ENCODE assay signal across 1 cellular context in the genomic region with DNA sequence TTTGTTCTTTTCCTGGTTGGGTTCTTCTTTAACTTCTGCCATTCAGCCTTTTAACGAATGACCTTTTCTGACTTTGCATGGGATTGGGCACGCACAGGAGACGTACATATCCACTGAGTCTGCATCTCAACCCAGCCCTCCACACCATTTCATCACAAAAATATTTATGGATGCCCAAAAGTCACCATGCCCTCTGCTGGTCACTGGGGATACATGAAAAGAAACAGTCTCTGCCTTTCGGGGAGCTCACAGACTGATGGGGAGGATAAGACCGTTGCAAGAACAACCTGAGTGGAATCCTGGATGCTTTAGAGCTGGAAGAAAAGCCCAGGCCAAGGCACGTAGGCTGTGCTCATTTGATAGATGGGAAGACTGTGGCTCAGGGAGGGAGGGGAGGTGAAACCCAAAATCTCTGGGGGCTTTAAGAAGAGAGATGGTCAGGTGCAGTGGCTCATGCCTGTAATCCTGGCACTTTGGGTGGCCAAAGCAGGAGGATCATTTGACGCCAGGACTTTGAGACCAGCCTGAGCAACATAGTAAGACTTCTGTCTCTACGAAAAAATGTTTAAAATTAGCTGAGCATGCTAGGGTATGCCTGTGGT.
TF ChIP-seq lines count a peak whose summit lies in the region.

No MANE protein-coding gene starts in this region.

TF ChIP-seq in endothelial cell of umbilical vein, 7 proteins besides CTCF, POLR2A, EP300 and RAD21:
- TF ChIP-seq GATA2 (IDR thresholded peaks at IDR 0.05; ENCODE audit: insufficient read depth, insufficient read length, low read depth, low read length) (no peak), FOS (IDR thresholded peaks at IDR 0.05; ENCODE audit: borderline replicate concordance, insufficient read depth, low read length) (no peak), POLR2AphosphoS5 (IDR thresholded peaks at IDR 0.05; ENCODE audit: insufficient read depth, low read depth, low read length) (no peak), MYC (IDR thresholded peaks at IDR 0.05; ENCODE audit: low read depth, low read length) (no peak), EZH2 (IDR thresholded peaks at IDR 0.05; ENCODE audit: borderline replicate concordance, low read depth, low read length, severe bottlenecking) (no peak), JUN (IDR thresholded peaks at IDR 0.05; ENCODE audit: borderline replicate concordance, insufficient read depth, insufficient read length, low read depth) (no peak)
- TF ChIP-seq, protein P1, sequence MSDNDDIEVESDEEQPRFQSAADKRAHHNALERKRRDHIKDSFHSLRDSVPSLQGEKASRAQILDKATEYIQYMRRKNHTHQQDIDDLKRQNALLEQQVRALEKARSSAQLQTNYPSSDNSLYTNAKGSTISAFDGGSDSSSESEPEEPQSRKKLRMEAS (IDR thresholded peaks at IDR 0.05; ENCODE audit: insufficient read depth, insufficient read length) = no peak
